1 cellular context compared by ENCODE assay signal in the genomic region with DNA sequence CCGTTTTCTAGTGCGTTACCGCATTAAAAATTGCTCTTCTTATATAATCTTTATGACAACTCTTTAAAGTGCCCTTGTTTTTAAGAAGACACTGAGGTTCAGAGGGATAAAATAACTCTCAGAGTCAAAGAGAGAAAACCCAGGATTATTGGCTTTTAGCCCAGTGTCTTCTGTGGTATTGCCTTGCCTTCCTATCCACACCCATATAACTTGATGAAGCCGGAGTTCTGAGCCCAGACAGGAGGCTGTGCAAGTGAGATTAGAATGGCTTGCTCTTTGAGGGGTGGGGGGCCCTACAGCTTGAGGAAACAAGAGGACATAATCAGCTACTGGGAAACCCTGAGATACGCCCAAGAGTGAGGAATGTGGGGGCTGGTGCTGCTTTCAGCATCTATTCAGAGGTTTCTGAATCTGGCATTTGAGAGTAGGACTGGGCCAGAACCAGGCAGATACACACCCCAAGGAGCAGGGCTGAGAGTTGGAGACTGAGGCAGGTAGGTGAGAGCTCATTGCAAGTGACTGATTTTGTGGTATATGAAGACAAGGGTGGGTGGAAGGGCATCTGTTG.
TF ChIP-seq lines count a peak whose summit lies in the region.

No MANE protein-coding gene starts in this region.

TF ChIP-seq in GM12878, 131 proteins besides CTCF, POLR2A, EP300 and RAD21:
- TF ChIP-seq JUNB (IDR thresholded peaks at IDR 0.05) (no peak), NFXL1 (IDR thresholded peaks at IDR 0.05; ENCODE audit: borderline replicate concordance) (no peak), RUNX3 (IDR thresholded peaks at IDR 0.05; ENCODE audit: low read length) (no peak), MTA2 (IDR thresholded peaks at IDR 0.05; ENCODE audit: low read depth) (no peak)
